In the genomic region with DNA sequence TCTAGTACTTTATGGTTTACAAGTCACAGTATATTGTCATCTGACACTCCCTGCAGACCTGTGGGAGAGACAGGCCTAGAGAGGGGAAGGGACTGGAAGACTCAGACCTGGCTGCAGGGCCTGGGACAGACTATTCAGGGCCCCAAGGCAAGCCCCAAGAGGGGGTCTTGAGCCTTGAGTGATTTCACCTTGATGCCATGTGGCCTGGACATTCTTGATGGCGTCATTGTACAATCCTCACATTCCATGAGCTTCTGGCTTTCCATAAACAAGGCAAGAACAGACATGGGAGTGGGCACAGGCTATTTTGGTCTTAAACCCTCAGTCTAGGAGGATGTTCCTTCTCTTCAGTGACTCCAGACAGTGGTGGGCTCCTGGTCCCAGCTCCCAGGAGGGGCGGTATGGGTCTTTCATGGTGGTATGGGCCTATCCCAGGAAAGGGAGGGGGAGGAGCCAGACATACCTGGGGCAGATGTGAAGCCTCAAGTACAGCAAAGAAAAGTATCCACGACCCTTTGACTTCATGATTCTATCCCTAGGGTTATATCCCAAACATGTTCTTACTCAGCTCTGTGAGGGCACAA, we compare ENCODE assay signal across 15 cellular contexts. TPM values are rescaled to one million over a fixed set of nuclear protein-coding genes. Genes with fewer than 3 reads are reported as not detected.
A peak's percentile ranks its signal among the peaks of the same experiment; 100 is the strongest.
DNase-seq lines count a peak whose midpoint lies in the region; ATAC-seq and TF ChIP-seq lines count a peak whose summit lies in the region.
"Had no signal": no experiment of that assay in that cellular context is flagged by ENCODE, and none has a peak within 500 bp of the region (broad histone marks: within the 10 kb centered on the region; RNA-seq: fewer than 3 reads in every experiment).

No MANE protein-coding gene starts in this region.

- H3K4me1 Mint-ChIP-seq in activated naive CD4-positive, alpha-beta T cell treated with anti-CD3 and anti-CD28 coated beads, Interleukin-2, amount 10 ng/mL, durations not matched to agents 7 days and 5 days = peaks cover 52% of the 10 kb centered on the region
- peaks cover 28% of the 10 kb centered on the region for H3K4me1 Mint-ChIP-seq in WTC11

- peaks cover 45% of the 10 kb centered on the region for H3K36me3 Mint-ChIP-seq in activated naive CD4-positive, alpha-beta T cell treated with anti-CD3 and anti-CD28 coated beads, Interleukin-2, amount 10 ng/mL, durations not matched to agents 7 days and 5 days
- H3K36me3 Mint-ChIP-seq in WTC11 = peaks cover 14% of the 10 kb centered on the region

- H3K36me3 ChIP-seq in smooth muscle cell (ENCODE audit: low read depth) = no peaks in the 10 kb centered on the region

- H3K79me2 ChIP-seq in smooth muscle cell (ENCODE audit: low read depth) = peaks cover 26% of the 10 kb centered on the region

- H3K9ac ChIP-seq in smooth muscle cell (ENCODE audit: low read depth) = no peak overlapping the region

- H3K27ac Mint-ChIP-seq in activated naive CD4-positive, alpha-beta T cell treated with anti-CD3 and anti-CD28 coated beads, Interleukin-2, amount 10 ng/mL, durations not matched to agents 7 days and 5 days = peak overlapping the region; percentile 49
- peak overlapping the region; percentile 73 for H3K27ac Mint-ChIP-seq in WTC11

- peak overlapping the region; percentile 89 for H3K27ac ChIP-seq in smooth muscle cell (ENCODE audit: low read depth)
- H3K27ac ChIP-seq in caudate nucleus (ENCODE audit: low read depth, low read length) = no peak overlapping the region

- no peak; the same call in 1 of the 2 replicates for ATAC-seq in WTC11
- ATAC-seq: effector memory CD8-positive, alpha-beta T cell had no signal

- H3F3A ChIP-seq in smooth muscle cell (ENCODE audit: low read depth) = peaks cover 24% of the 10 kb centered on the region

- no peak overlapping the region for H3K4me3 ChIP-seq in smooth muscle cell
- H3K4me3 ChIP-seq: lung, pancreas, Peyer's patch, spleen had no signal

- H2AFZ ChIP-seq in smooth muscle cell (ENCODE audit: low read depth) = no peak overlapping the region

- peaks cover 19% of the 10 kb centered on the region for H3K4me1 ChIP-seq in smooth muscle cell (ENCODE audit: low read depth)

- no peaks in the 10 kb centered on the region for H3K27me3 ChIP-seq in smooth muscle cell (ENCODE audit: low read depth)
- H3K27me3 ChIP-seq: pancreas, Peyer's patch, spleen had no signal

- no peak for DNase-seq in activated naive CD4-positive, alpha-beta T cell treated with anti-CD3 and anti-CD28 coated beads, Interleukin-2, amount 10 ng/mL, durations not matched to agents 7 days and 5 days
- DNase-seq in activated naive CD4-positive, alpha-beta T cell (lab: John Stamatoyannopoulos, UW) = no peak
- DNase-seq in WTC11 (ENCODE audit: low spot score) (no peak), kidney tubule cell (ENCODE audit: low spot score) (peak; percentile 22), smooth muscle cell (lab: John Stamatoyannopoulos, UW; ENCODE audit: unreplicated experiment) (no peak), NCI-H226 (no peak), dedifferentiated amniotic fluid mesenchymal stem cell (ENCODE audit: extremely low spot score) (no peak), caudate nucleus (lab: John Stamatoyannopoulos, UW) (no peak)
- DNase-seq: effector memory CD8-positive, alpha-beta T cell; NCI-H1930; NCI-H526 treated with DMSO at 0.1 percent for 48 hours; spleen had no signal

- no peaks in the 10 kb centered on the region for H3K27me3 Mint-ChIP-seq in activated naive CD4-positive, alpha-beta T cell treated with anti-CD3 and anti-CD28 coated beads, Interleukin-2, amount 10 ng/mL, durations not matched to agents 7 days and 5 days
- no peaks in the 10 kb centered on the region for H3K27me3 Mint-ChIP-seq in WTC11 (ENCODE audit: low read depth)
- H3K27me3 Mint-ChIP-seq: effector memory CD8-positive, alpha-beta T cell had no signal

- POLR2A ChIA-PET in WTC11 (lab: Charles Lee) = interaction anchor here (2.4 kb wide), 1 partner anchor 38 kb away, joined by 7 read pairs; no protein-coding TSS in a partner anchor

- H4K20me1 ChIP-seq in smooth muscle cell (ENCODE audit: low read depth) = peaks cover 24% of the 10 kb centered on the region

- peaks cover 4% of the 10 kb centered on the region for H3K9me3 Mint-ChIP-seq in activated naive CD4-positive, alpha-beta T cell treated with anti-CD3 and anti-CD28 coated beads, Interleukin-2, amount 10 ng/mL, durations not matched to agents 7 days and 5 days
- H3K9me3 Mint-ChIP-seq in WTC11 = no peaks in the 10 kb centered on the region
- H3K9me3 Mint-ChIP-seq: effector memory CD8-positive, alpha-beta T cell had no signal

- TF ChIP-seq CTCF in WTC11 (IDR thresholded peaks at IDR 0.05) (no peak), smooth muscle cell (IDR thresholded peaks at IDR 0.05; ENCODE audit: borderline replicate concordance, insufficient read depth, poor library complexity, severe bottlenecking) (no peak)

- H3K4me2 ChIP-seq in smooth muscle cell = no peak overlapping the region

- 28% methylated on average over 3 of the region's 3 CpGs for WGBS in smooth muscle cell (ENCODE audit: low lambda C conversion rate)

- H3K9me3 ChIP-seq in smooth muscle cell (replicated peaks; ENCODE audit: low read depth) = no peaks in the 10 kb centered on the region
- H3K9me3 ChIP-seq: pancreas, Peyer's patch, spleen had no signal

- CTCF ChIA-PET in activated naive CD4-positive, alpha-beta T cell treated with anti-CD3 and anti-CD28 coated beads, Interleukin-2, amount 10 ng/mL, durations not matched to agents 7 days and 5 days (lab: Charles Lee) = interaction anchor here (0.8 to 7.4 kb wide), 3 partner anchors 14 to 39 kb away, joined by 3 to 62 read pairs (median 3); a partner anchor contains a TSS
- CTCF ChIA-PET in WTC11 (lab: Charles Lee) = interaction anchor here (0.6 to 7.8 kb wide), 10 partner anchors 9 to 556 kb away, joined by 3 to 193 read pairs (median 9); a partner anchor contains a TSS

- no peak overlapping the region for H3K4me3 Mint-ChIP-seq in activated naive CD4-positive, alpha-beta T cell treated with anti-CD3 and anti-CD28 coated beads, Interleukin-2, amount 10 ng/mL, durations not matched to agents 7 days and 5 days
- H3K4me3 Mint-ChIP-seq in WTC11 = no peak overlapping the region

TF ChIP-seq in WTC11, 78 proteins besides CTCF, POLR2A, EP300 and RAD21:
- no peak for TF ChIP-seq ZNF219 (CRISPR knock-in tag; IDR thresholded peaks at IDR 0.05; ENCODE audit: borderline replicate concordance)
- TF ChIP-seq EMX1 (CRISPR knock-in tag; IDR thresholded peaks at IDR 0.05) = no peak
- no peak for TF ChIP-seq ATF1 (CRISPR knock-in tag; IDR thresholded peaks at IDR 0.05)
- TF ChIP-seq, protein P1, sequence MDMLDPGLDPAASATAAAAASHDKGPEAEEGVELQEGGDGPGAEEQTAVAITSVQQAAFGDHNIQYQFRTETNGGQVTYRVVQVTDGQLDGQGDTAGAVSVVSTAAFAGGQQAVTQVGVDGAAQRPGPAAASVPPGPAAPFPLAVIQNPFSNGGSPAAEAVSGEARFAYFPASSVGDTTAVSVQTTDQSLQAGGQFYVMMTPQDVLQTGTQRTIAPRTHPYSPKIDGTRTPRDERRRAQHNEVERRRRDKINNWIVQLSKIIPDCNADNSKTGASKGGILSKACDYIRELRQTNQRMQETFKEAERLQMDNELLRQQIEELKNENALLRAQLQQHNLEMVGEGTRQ (CRISPR knock-in tag; IDR thresholded peaks at IDR 0.05) = no peak
- no peak for TF ChIP-seq PRRX2 (CRISPR knock-in tag; IDR thresholded peaks at IDR 0.05)
TF ChIP-seq in WTC11: peak in this region for 0.

RNA-seq across cellular contexts. Expression of a gene that starts 1.8 kb away (rescaled TPM):
- total RNA-seq in WTC11 (2021) = 7.5 to 11.1 TPM (median 9.6 TPM) in 3 replicates
- 16.8 and 23.0 TPM in 2 replicates for total RNA-seq in smooth muscle cell
- polyA plus RNA-seq in smooth muscle cell = 51.1 and 57.6 TPM in 2 replicates

RNA-seq across cellular contexts. Expression of a gene that starts 28.1 kb away (rescaled TPM):
- total RNA-seq in WTC11 (2021) (214 to 272 TPM (median 227 TPM) in 3 replicates), smooth muscle cell (46.0 and 55.0 TPM in 2 replicates)
- 86.7 and 86.9 TPM in 2 replicates for polyA plus RNA-seq in smooth muscle cell

RNA-seq across cellular contexts. Expression of a gene that starts 28.2 kb away (rescaled TPM):
- total RNA-seq in WTC11 (2021) (3.8 to 6.5 TPM (median 4.2 TPM) in 3 replicates), smooth muscle cell (1.5 and 4.8 TPM in 2 replicates)
- polyA plus RNA-seq in smooth muscle cell = 2.5 and 6.0 TPM in 2 replicates

RNA-seq across cellular contexts. Expression of a gene that starts 39.3 kb away (rescaled TPM):
- total RNA-seq in WTC11 (2021) (15.8 to 18.6 TPM (median 16.0 TPM) in 3 replicates), smooth muscle cell (9.8 and 16.1 TPM in 2 replicates)
- 21.8 and 22.6 TPM in 2 replicates for polyA plus RNA-seq in smooth muscle cell

RNA-seq across cellular contexts. Expression of a gene that starts 58.7 kb away (rescaled TPM):
- total RNA-seq in WTC11 (2021) (25.4 to 28.6 TPM (median 27.6 TPM) in 3 replicates), smooth muscle cell (11.6 and 21.2 TPM in 2 replicates)
- polyA plus RNA-seq in smooth muscle cell = 3.4 and 5.9 TPM in 2 replicates
